In genomic region chr9:124332756-124333155, GRCh38 we compare ENCODE assay signal across 1 cellular context.
TF ChIP-seq lines count a peak whose summit lies in the region.

No MANE protein-coding gene starts in this region.

TF ChIP-seq in GM12878, 131 proteins besides CTCF, POLR2A, EP300 and RAD21:
- TF ChIP-seq, protein P1, sequence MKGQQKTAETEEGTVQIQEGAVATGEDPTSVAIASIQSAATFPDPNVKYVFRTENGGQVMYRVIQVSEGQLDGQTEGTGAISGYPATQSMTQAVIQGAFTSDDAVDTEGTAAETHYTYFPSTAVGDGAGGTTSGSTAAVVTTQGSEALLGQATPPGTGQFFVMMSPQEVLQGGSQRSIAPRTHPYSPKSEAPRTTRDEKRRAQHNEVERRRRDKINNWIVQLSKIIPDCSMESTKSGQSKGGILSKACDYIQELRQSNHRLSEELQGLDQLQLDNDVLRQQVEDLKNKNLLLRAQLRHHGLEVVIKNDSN (IDR thresholded peaks at IDR 0.05; ENCODE audit: borderline replicate concordance, extremely low read length, insufficient read depth, low read depth, low read length), result no peak
- TF ChIP-seq PAX5 (IDR thresholded peaks at IDR 0.05; ENCODE audit: borderline replicate concordance, low read depth, low read length) (no peak), MXI1 (IDR thresholded peaks at IDR 0.05; ENCODE audit: low read depth, low read length) (no peak), GATAD2B (conservative IDR thresholded peaks at IDR 0.05; ENCODE audit: low read depth) (no peak), ATF7 (IDR thresholded peaks at IDR 0.05; ENCODE audit: low read depth) (no peak), RUNX3 (IDR thresholded peaks at IDR 0.05; ENCODE audit: low read length) (no peak), MTA3 (IDR thresholded peaks at IDR 0.05; ENCODE audit: borderline replicate concordance, low read length) (no peak), TCF3 (IDR thresholded peaks at IDR 0.05; ENCODE audit: borderline replicate concordance, insufficient read depth, low read depth, low read length) (no peak), IKZF2 (IDR thresholded peaks at IDR 0.05) (no peak), SMAD5 (IDR thresholded peaks at IDR 0.05; ENCODE audit: low read depth) (no peak), FOXM1 (IDR thresholded peaks at IDR 0.05; ENCODE audit: low read depth, low read length) (no peak), PBX3 (IDR thresholded peaks at IDR 0.05; ENCODE audit: insufficient replicate concordance, low read depth, low read length) (no peak)
- TF ChIP-seq, protein P2, sequence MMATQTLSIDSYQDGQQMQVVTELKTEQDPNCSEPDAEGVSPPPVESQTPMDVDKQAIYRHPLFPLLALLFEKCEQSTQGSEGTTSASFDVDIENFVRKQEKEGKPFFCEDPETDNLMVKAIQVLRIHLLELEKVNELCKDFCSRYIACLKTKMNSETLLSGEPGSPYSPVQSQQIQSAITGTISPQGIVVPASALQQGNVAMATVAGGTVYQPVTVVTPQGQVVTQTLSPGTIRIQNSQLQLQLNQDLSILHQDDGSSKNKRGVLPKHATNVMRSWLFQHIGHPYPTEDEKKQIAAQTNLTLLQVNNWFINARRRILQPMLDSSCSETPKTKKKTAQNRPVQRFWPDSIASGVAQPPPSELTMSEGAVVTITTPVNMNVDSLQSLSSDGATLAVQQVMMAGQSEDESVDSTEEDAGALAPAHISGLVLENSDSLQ (IDR thresholded peaks at IDR 0.05), result no peak
